21 cellular contexts compared by ENCODE assay signal in the genomic region with DNA sequence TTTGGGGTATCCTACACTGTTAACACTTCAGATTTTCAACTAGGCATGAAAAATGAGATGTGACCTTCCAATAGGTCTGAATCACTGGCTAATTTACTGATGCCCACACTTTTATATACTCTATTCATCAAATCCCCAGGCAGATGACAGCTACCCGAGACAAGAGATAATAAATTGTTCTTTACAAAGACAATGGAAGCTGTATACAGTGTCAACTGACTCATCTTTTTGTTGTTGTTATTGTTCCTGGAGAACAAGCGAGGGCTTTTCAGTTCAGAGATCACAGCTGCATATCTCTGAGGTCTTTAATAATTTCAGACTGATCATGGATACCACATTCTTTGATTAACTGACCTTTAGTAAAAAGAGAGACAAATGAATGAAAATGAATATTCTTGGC.
DNase-seq lines count a peak whose midpoint lies in the region; ATAC-seq lines count a peak whose summit lies in the region.
"Had no signal": no experiment of that assay in that cellular context is flagged by ENCODE, and none has a peak within 500 bp of the region (broad histone marks: within the 10 kb centered on the region; RNA-seq: fewer than 3 reads in every experiment).

No MANE protein-coding gene starts in this region.

- DNase-seq in COLO829 (ENCODE audit: low spot score) (peak; percentile 50), caudate nucleus (lab: John Stamatoyannopoulos, UW) (peak in 9 of 61 donors; percentile 2 to 48 (median 14)), putamen (ENCODE audit: low spot score) (peak; percentile 90)
- DNase-seq: ACHN; CD8-positive, alpha-beta T cell; DND-41; H7; MM.1S; NCI-H1048; NCI-H1436; NCI-H1930; NCI-H226; NCI-H524; OCI-M1; SJCRH30 had no signal

- H3K27ac ChIP-seq in caudate nucleus (ENCODE audit: low read depth, low read length) (peak overlapping the region; percentile 77), layer of hippocampus (ENCODE audit: low read depth, low read length) (peak overlapping the region; percentile 52)
- H3K27ac ChIP-seq: BLaER1 treated with 17β-estradiol and CSF1 and Interleukin-3, amounts not matched to agents 10 nM and 100 nM; SJCRH30 had no signal

- H3K27me3 ChIP-seq in layer of hippocampus (ENCODE audit: control insufficient read depth, insufficient read depth, low read length): no peaks in the 10 kb centered on the region
- H3K27me3 ChIP-seq: BLaER1 treated with 17β-estradiol and CSF1 and Interleukin-3, amounts not matched to agents 10 nM and 100 nM; SJCRH30 had no signal

- ATAC-seq in HG02678 (IDR thresholded peaks at IDR 0.05; ENCODE audit: unreplicated experiment) (no peak), GM21737 (IDR thresholded peaks at IDR 0.05; ENCODE audit: unreplicated experiment) (no peak), HG03439 (IDR thresholded peaks at IDR 0.05; ENCODE audit: unreplicated experiment) (no peak)
- ATAC-seq: CD8-positive, alpha-beta T cell; GM12878 had no signal
